ENCODE assay signal across 15 cellular contexts in the genomic region with DNA sequence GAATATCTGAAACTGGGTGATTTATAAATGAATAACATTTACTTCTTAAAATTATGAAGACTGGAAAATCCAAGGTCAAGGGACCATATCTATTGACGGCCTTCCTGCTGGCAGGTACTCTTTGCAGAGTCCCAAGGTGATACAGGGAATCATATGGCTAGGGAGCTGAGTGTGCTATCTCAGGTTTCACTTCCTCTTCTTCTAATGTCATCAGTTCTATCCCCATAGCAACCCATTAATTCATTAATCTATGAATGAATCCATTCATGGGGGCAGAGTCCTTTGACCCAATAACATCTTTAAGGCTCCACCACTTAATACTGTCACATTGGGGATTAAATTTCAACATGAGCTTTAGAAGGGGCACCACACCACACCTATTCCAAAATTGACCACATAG.
"Had no signal": no experiment of that assay in that cellular context is flagged by ENCODE, and none has a peak within 500 bp of the region (broad histone marks: within the 10 kb centered on the region; RNA-seq: fewer than 3 reads in every experiment).

No MANE protein-coding gene starts in this region.

- H3K36me3 ChIP-seq: cardiac muscle cell, spleen, upper lobe of right lung, WERI-Rb-1 had no signal

- H3K4me1 ChIP-seq: spleen, upper lobe of right lung had no signal

- ATAC-seq: esophagus mucosa; left ventricle myocardium superior; stimulated activated naive B cell treated with anti-CD40 and anti-IgM and Interleukin-4, amounts not matched to agents 10 μg/mL and 1 μg/mL and 100 μg/mL, for 72 hours; upper lobe of right lung had no signal

- H3K27me3 Mint-ChIP-seq: activated naive CD8-positive, alpha-beta T cell treated with anti-CD3 and anti-CD28 coated beads for 36 hours; dendritic cell treated with granulocyte-macrophage colony-stimulating factor and Interleukin-4, amounts not matched to agents 40 ng/mL and 50 ng/mL, for 4 days; stimulated activated naive B cell treated with anti-CD40 and anti-IgM and Interleukin-4, amounts not matched to agents 10 μg/mL and 1 μg/mL and 100 μg/mL, for 72 hours had no signal

- H3K4me3 Mint-ChIP-seq: activated naive CD8-positive, alpha-beta T cell treated with anti-CD3 and anti-CD28 coated beads for 36 hours; dendritic cell treated with granulocyte-macrophage colony-stimulating factor and Interleukin-4, amounts not matched to agents 40 ng/mL and 50 ng/mL, for 4 days; stimulated activated naive B cell treated with anti-CD40 and anti-IgM and Interleukin-4, amounts not matched to agents 10 μg/mL and 1 μg/mL and 100 μg/mL, for 72 hours had no signal

- H3K27ac ChIP-seq: cardiac muscle cell, spleen, upper lobe of right lung, WERI-Rb-1 had no signal

- H3K27me3 ChIP-seq: cardiac muscle cell, spleen, upper lobe of right lung had no signal

- H3K27ac Mint-ChIP-seq: activated naive CD8-positive, alpha-beta T cell treated with anti-CD3 and anti-CD28 coated beads for 36 hours; dendritic cell treated with granulocyte-macrophage colony-stimulating factor and Interleukin-4, amounts not matched to agents 40 ng/mL and 50 ng/mL, for 4 days; stimulated activated naive B cell treated with anti-CD40 and anti-IgM and Interleukin-4, amounts not matched to agents 10 μg/mL and 1 μg/mL and 100 μg/mL, for 72 hours had no signal

- DNase-seq: activated CD4-positive, alpha-beta T cell treated with anti-CD3 and anti-CD28 coated beads for 1 hour; activated CD4-positive, alpha-beta T cell treated with anti-CD3 and anti-CD28 coated beads, Interleukin-2, amount 50 U/mL, for 4 hours; activated naive CD8-positive, alpha-beta T cell treated with anti-CD3 and anti-CD28 coated beads for 36 hours; amniotic stem cell; effector CD8-positive, alpha-beta T cell; left ventricle myocardium superior; occipital lobe; retina; spleen; stimulated activated naive B cell treated with anti-CD40 and anti-IgM and Interleukin-4, amounts not matched to agents 10 μg/mL and 1 μg/mL and 100 μg/mL, for 72 hours; upper lobe of right lung; WERI-Rb-1 had no signal

- H3K4me3 ChIP-seq: cardiac muscle cell, spleen, upper lobe of right lung had no signal

- H3K36me3 Mint-ChIP-seq: activated naive CD8-positive, alpha-beta T cell treated with anti-CD3 and anti-CD28 coated beads for 36 hours; stimulated activated naive B cell treated with anti-CD40 and anti-IgM and Interleukin-4, amounts not matched to agents 10 μg/mL and 1 μg/mL and 100 μg/mL, for 72 hours had no signal

- H3K9me3 ChIP-seq: upper lobe of right lung had no signal

- H3K4me1 Mint-ChIP-seq: activated naive CD8-positive, alpha-beta T cell treated with anti-CD3 and anti-CD28 coated beads for 36 hours; stimulated activated naive B cell treated with anti-CD40 and anti-IgM and Interleukin-4, amounts not matched to agents 10 μg/mL and 1 μg/mL and 100 μg/mL, for 72 hours had no signal
